ENCODE assay signal across 15 cellular contexts in genomic region chr11:127651175-127651887, GRCh38.
DNase-seq lines count a peak whose midpoint lies in the region; TF ChIP-seq lines count a peak whose summit lies in the region.
"Had no signal": no experiment of that assay in that cellular context is flagged by ENCODE, and none has a peak within 500 bp of the region (broad histone marks: within the 10 kb centered on the region; RNA-seq: fewer than 3 reads in every experiment).

No MANE protein-coding gene starts in this region.

- DNase-seq in EH (ENCODE audit: low read depth) (peak; percentile 78), LHCN-M2 (ENCODE audit: low read depth) (peak; percentile 81), choroid plexus epithelial cell (ENCODE audit: low read depth) (peak; percentile 18), neural progenitor cell (ENCODE audit: low spot score) (no peak), NCI-H2171 (lab: John Stamatoyannopoulos, UW) (no peak), occipital lobe (lab: John Stamatoyannopoulos, UW) (no peak), HPDE6-E6E7 (ENCODE audit: extremely low spot score) (no peak), NCI-H1092 (lab: John Stamatoyannopoulos, UW) (no peak)
- DNase-seq: activated T-cell treated with anti-CD3 and anti-CD28 coated beads, Interleukin-2, amount 50 U/mL, for 4 hours; aorta; NCI-H2081; stimulated activated CD4-positive, alpha-beta T cell treated with anti-CD3 and anti-CD28 coated beads, Interleukin-4, amount 100 ng/mL, for 24 hours; stimulated activated naive CD8-positive, alpha-beta T cell treated with anti-CD3 and anti-CD28 coated beads, Interleukin-15, Interleukin-2, amounts not matched to agents 100 U/mL and 50 U/mL, for 24 hours had no signal

- no peaks in the 10 kb centered on the region for H3F3A ChIP-seq in neural progenitor cell (ENCODE audit: low read depth)

- no peak overlapping the region for H3K9ac ChIP-seq in neural progenitor cell
- H3K9ac ChIP-seq: KMS-11 had no signal

- no peak for TF ChIP-seq CTCF in choroid plexus epithelial cell (conservative IDR thresholded peaks at IDR 0.05; ENCODE audit: low read depth, low read length)
- TF ChIP-seq CTCF in neural progenitor cell (IDR thresholded peaks at IDR 0.05): no peak

- no peaks in the 10 kb centered on the region for H3K79me2 ChIP-seq in neural progenitor cell (ENCODE audit: low read depth)

- no peak overlapping the region for H3K27ac Mint-ChIP-seq in neural progenitor cell
- H3K27ac Mint-ChIP-seq: CD14-positive monocyte had no signal

- no peaks in the 10 kb centered on the region for H4K20me1 ChIP-seq in neural progenitor cell (ENCODE audit: low read depth)

- H3K4me3 ChIP-seq in choroid plexus epithelial cell (ENCODE audit: low read depth, low read length) (no peak overlapping the region), neural progenitor cell (no peak overlapping the region)

- no peaks in the 10 kb centered on the region for H3K9me3 ChIP-seq in neural progenitor cell (ENCODE audit: low read depth)

- no peaks in the 10 kb centered on the region for H3K4me1 ChIP-seq in neural progenitor cell

- H3K4me2 ChIP-seq in neural progenitor cell: no peak overlapping the region
- H3K4me2 ChIP-seq: KMS-11 had no signal

- no peaks in the 10 kb centered on the region for H3K36me3 Mint-ChIP-seq in neural progenitor cell
- H3K36me3 Mint-ChIP-seq: CD14-positive monocyte had no signal

- H2AFZ ChIP-seq in neural progenitor cell (replicated peaks): peak overlapping the region; percentile 2

- H3K36me3 ChIP-seq in neural progenitor cell: no peaks in the 10 kb centered on the region

- H3K4me1 Mint-ChIP-seq in neural progenitor cell: peaks cover 3% of the 10 kb centered on the region
- H3K4me1 Mint-ChIP-seq: CD14-positive monocyte had no signal

- no peak overlapping the region for H3K27ac ChIP-seq in neural progenitor cell
- H3K27ac ChIP-seq: KMS-11 had no signal

- no peak overlapping the region for H3K4me3 Mint-ChIP-seq in neural progenitor cell
- H3K4me3 Mint-ChIP-seq: activated T-cell treated with anti-CD3 and anti-CD28 coated beads, Interleukin-2, amount 50 U/mL, for 4 hours; CD14-positive monocyte had no signal

- H3K27me3 ChIP-seq in neural progenitor cell: no peaks in the 10 kb centered on the region

- no peaks in the 10 kb centered on the region for H3K27me3 Mint-ChIP-seq in neural progenitor cell (ENCODE audit: insufficient read depth, low read depth)

- H3K9me3 Mint-ChIP-seq in neural progenitor cell: peaks cover under 1% of the 10 kb centered on the region
- H3K9me3 Mint-ChIP-seq: activated T-cell treated with anti-CD3 and anti-CD28 coated beads, Interleukin-2, amount 50 U/mL, for 4 hours had no signal

Comparison
In these comparisons a context has a peak if more than half of its experiments do, and no peak if none do; other contexts are left out.
1. DNase-seq: peak in EH (single experiment), LHCN-M2 (single experiment) and choroid plexus epithelial cell (single experiment); none in neural progenitor cell (single experiment), NCI-H2171 (single experiment), occipital lobe (single experiment), HPDE6-E6E7 (single experiment) and NCI-H1092 (single experiment).